In genomic region chr22:37545703-37546435, GRCh38 we compare ENCODE assay signal across 9 cellular contexts. TPM values are rescaled to one million over a fixed set of nuclear protein-coding genes. Genes with fewer than 3 reads are reported as not detected.
A peak's percentile ranks its signal among the peaks of the same experiment; 100 is the strongest.
DNase-seq lines count a peak whose midpoint lies in the region; ATAC-seq and TF ChIP-seq lines count a peak whose summit lies in the region.
"Had no signal": no experiment of that assay in that cellular context is flagged by ENCODE, and none has a peak within 500 bp of the region (broad histone marks: within the 10 kb centered on the region; RNA-seq: fewer than 3 reads in every experiment).

No MANE protein-coding gene starts in this region.

- H3K9me3 ChIP-seq in aorta (ENCODE audit: control insufficient read depth, low read length) = no peaks in the 10 kb centered on the region

- H3K36me3 ChIP-seq in aorta (ENCODE audit: control insufficient read depth in 1 of 2, insufficient read depth in 2 of 2, low read length in 1 of 2) = no peaks in the 10 kb centered on the region

- no peaks in the 10 kb centered on the region for H3K36me3 Mint-ChIP-seq in activated naive CD4-positive, alpha-beta T cell treated with anti-CD3 and anti-CD28 coated beads, Interleukin-2, amount 50 U/mL, for 24 hours
- H3K36me3 Mint-ChIP-seq: CD4-positive, CD25-positive, alpha-beta regulatory T cell had no signal

- H3K27ac Mint-ChIP-seq in activated naive CD4-positive, alpha-beta T cell treated with anti-CD3 and anti-CD28 coated beads, Interleukin-2, amount 50 U/mL, for 24 hours = peak overlapping the region; percentile 51
- H3K27ac Mint-ChIP-seq: CD4-positive, CD25-positive, alpha-beta regulatory T cell had no signal

- H3K9me3 Mint-ChIP-seq in activated naive CD4-positive, alpha-beta T cell treated with anti-CD3 and anti-CD28 coated beads, Interleukin-2, amount 50 U/mL, for 24 hours = no peaks in the 10 kb centered on the region
- H3K9me3 Mint-ChIP-seq: CD4-positive, CD25-positive, alpha-beta regulatory T cell had no signal

- 7 to 9% methylated on average over 23 to 28 of the region's 28 CpGs for WGBS in aorta, 2 donors

- intact Hi-C loops in aorta (cut with DNase I) = loop anchor here (2.0 kb wide), 2 partner anchors 15 to 17 kb away; partner anchors contain the start of gene CDC42EP1 (in 1 of the 2)

- peak overlapping the region; percentile 94 to 97 for H3K27ac ChIP-seq in aorta (ENCODE audit: low read depth in 1 of 2, low read length in 2 of 2)

- DNase-seq in activated naive CD4-positive, alpha-beta T cell treated with Interleukin-2 at 50 U/mL for 16 hours = no peak
- DNase-seq in epithelial cell of esophagus (ENCODE audit: low read depth) (peak; percentile 88), midbrain (lab: John Stamatoyannopoulos, UW) (peak; percentile 38), aorta (peak; percentile 95 to 96)

- H3K4me3 ChIP-seq in epithelial cell of esophagus (ENCODE audit: low read length) (peak overlapping the region; percentile 23), aorta (ENCODE audit: low read length in 2 of 2) (no peak overlapping the region)

- H3K4me3 Mint-ChIP-seq in activated naive CD4-positive, alpha-beta T cell treated with anti-CD3 and anti-CD28 coated beads, Interleukin-2, amount 50 U/mL, for 24 hours = no peak overlapping the region

- ATAC-seq in aorta (ENCODE audit: low FRiP score) (peak; percentile 90), GM19395 (IDR thresholded peaks at IDR 0.05; ENCODE audit: unreplicated experiment) (no peak), HG03520 (IDR thresholded peaks at IDR 0.05; ENCODE audit: unreplicated experiment) (no peak), GM19328 (IDR thresholded peaks at IDR 0.05; ENCODE audit: unreplicated experiment) (no peak)

- H3K4me1 ChIP-seq in aorta (ENCODE audit: control insufficient read depth in 1 of 2, insufficient read depth in 2 of 2, low read length in 2 of 2) = no peaks in the 10 kb centered on the region

- H3K27me3 ChIP-seq in aorta (ENCODE audit: control insufficient read depth in 1 of 2, insufficient read depth in 2 of 2, low read length in 1 of 2) = no peaks in the 10 kb centered on the region

- peaks cover 3% of the 10 kb centered on the region for H3K27me3 Mint-ChIP-seq in activated naive CD4-positive, alpha-beta T cell treated with anti-CD3 and anti-CD28 coated beads, Interleukin-2, amount 50 U/mL, for 24 hours

- H3K4me1 Mint-ChIP-seq in activated naive CD4-positive, alpha-beta T cell treated with anti-CD3 and anti-CD28 coated beads, Interleukin-2, amount 50 U/mL, for 24 hours = peaks cover 5% of the 10 kb centered on the region

- no peak for TF ChIP-seq CTCF in epithelial cell of esophagus (IDR thresholded peaks at IDR 0.05; ENCODE audit: insufficient read depth, low read depth, low read length, missing control alignments)

RNA-seq across cellular contexts. Expression of gene CDC42EP1, which starts 14.4 kb away (rescaled TPM):
- total RNA-seq in aorta = 10 to 100 TPM; 69.1 to 76.3 TPM
- polyA plus RNA-seq in aorta = 10 to 100 TPM; 26.0 to 44.6 TPM
- total RNA-seq: CD4-positive, CD25-positive, alpha-beta regulatory T cell had no signal
- polyA plus RNA-seq: CD4-positive, CD25-positive, alpha-beta regulatory T cell had no signal

RNA-seq across cellular contexts. Expression of gene CARD10, which starts 26.7 kb away (rescaled TPM):
- total RNA-seq in aorta = 10 to 100 TPM; 10.1 to 24.9 TPM
- polyA plus RNA-seq in aorta = 1 to 10 TPM; 2.2 to 8.8 TPM
- total RNA-seq: CD4-positive, CD25-positive, alpha-beta regulatory T cell had no signal
- polyA plus RNA-seq: CD4-positive, CD25-positive, alpha-beta regulatory T cell had no signal

RNA-seq across cellular contexts. Expression of gene LGALS2, which starts 34.0 kb away (rescaled TPM):
- 1 to 10 TPM in 1 of 2 donors, not detected in 1; 2.1 TPM for total RNA-seq in aorta
- polyA plus RNA-seq in aorta = 10 to 100 TPM in 1 of 2 donors, not detected in 1; 22.8 TPM
- total RNA-seq: CD4-positive, CD25-positive, alpha-beta regulatory T cell had no signal

RNA-seq across cellular contexts. Expression of gene MFNG, which starts 59.7 kb away (rescaled TPM):
- 10 to 100 TPM; 22.8 to 35.4 TPM for total RNA-seq in aorta
- polyA plus RNA-seq in aorta = 10 to 100 TPM in 1 of 2 donors, 1 to 10 TPM in 1; 6.7 to 12.0 TPM
